ENCODE assay signal across 24 cellular contexts in genomic region chr18:79381811-79382311, GRCh38. TPM values are rescaled to one million over a fixed set of nuclear protein-coding genes. Genes with fewer than 3 reads are reported as not detected.
DNase-seq lines count a peak whose midpoint lies in the region; ATAC-seq and TF ChIP-seq lines count a peak whose summit lies in the region.
"Had no signal": no experiment of that assay in that cellular context is flagged by ENCODE, and none has a peak within 500 bp of the region (broad histone marks: within the 10 kb centered on the region; RNA-seq: fewer than 3 reads in every experiment).

No MANE protein-coding gene starts in this region.

- POLR2A ChIA-PET in activated CD8-positive, alpha-beta T cell treated with anti-CD3 and anti-CD28 coated beads, Interleukin-2, amount 10 ng/mL, durations not matched to agents 7 days and 5 days (lab: Charles Lee) = no interaction called here
- POLR2A ChIA-PET in activated CD8-positive, alpha-beta T cell treated with anti-CD3 and anti-CD28 coated beads for 36 hours (lab: Charles Lee) = interaction anchor here (0.8 kb wide), 1 partner anchor 142 kb away, joined by 3 read pairs; no protein-coding TSS in a partner anchor

- H3K36me3 ChIP-seq in NT2/D1 (ENCODE audit: insufficient read depth, insufficient read length, low read length) (peaks cover 5% of the 10 kb centered on the region), testis (ENCODE audit: low read depth, missing control alignments) (no peaks in the 10 kb centered on the region)
- H3K36me3 ChIP-seq: BE2C, HAP-1, SJCRH30 had no signal

- no peak overlapping the region for H3K27ac ChIP-seq in testis
- H3K27ac ChIP-seq: GM23248, KMS-11, SJCRH30 had no signal

- no peak for DNase-seq in activated CD8-positive, alpha-beta T cell treated with anti-CD3 and anti-CD28 coated beads, Interleukin-2, amount 10 ng/mL, durations not matched to agents 7 days and 5 days
- DNase-seq in activated CD8-positive, alpha-beta T cell treated with anti-CD3 and anti-CD28 coated beads for 36 hours = no peak
- DNase-seq in NT2/D1 (ENCODE audit: low read depth, low spot score) (no peak), mesenteric fat pad (ENCODE audit: low spot score) (peak; percentile 71), testis (peak; percentile 11), NCI-H446 treated with DMSO at 0.1 percent for 48 hours (lab: John Stamatoyannopoulos, UW) (no peak), NOMO-1 treated with dmso at 0.1 percent for 144 hours (lab: John Stamatoyannopoulos, UW; ENCODE audit: unreplicated experiment) (no peak)
- DNase-seq: 8988T; ACHN; BE2C; CD8-positive, alpha-beta memory T cell; GM23248; MM.1S; NCI-H1694 treated with DMSO at 0.1 percent for 48 hours; NCI-H2081; NCI-H2227 treated with DMSO at 0.1 percent for 48 hours; NCI-H510A; NCI-H69; SJCRH30 had no signal

- intact Hi-C loops in activated CD8-positive, alpha-beta T cell treated with anti-CD3 and anti-CD28 coated beads for 36 hours (cut with micrococcal nuclease) = no loop called here
- intact Hi-C loops in testis (cut with DNase I; ENCODE audit: low total_unique reads) = loop anchor here (5.0 kb wide), 2 partner anchors 145 to 260 kb away; no protein-coding TSS in a partner anchor

- H3K27me3 Mint-ChIP-seq in activated CD8-positive, alpha-beta T cell treated with anti-CD3 and anti-CD28 coated beads, Interleukin-2, amount 10 ng/mL, durations not matched to agents 7 days and 5 days (ENCODE audit: low read depth) = no peaks in the 10 kb centered on the region
- H3K27me3 Mint-ChIP-seq in activated CD8-positive, alpha-beta T cell treated with anti-CD3 and anti-CD28 coated beads for 36 hours = no peaks in the 10 kb centered on the region

- 80 to 85% methylated on average over 7 to 16 of the region's 16 CpGs for WGBS in testis, 2 donors

- TF ChIP-seq POLR2A in testis (IDR thresholded peaks at IDR 0.05) = no peak

- peaks cover 2% of the 10 kb centered on the region for H3K27me3 ChIP-seq in NT2/D1 (ENCODE audit: insufficient read depth, insufficient read length)
- no peaks in the 10 kb centered on the region for H3K27me3 ChIP-seq in testis
- H3K27me3 ChIP-seq: SJCRH30 had no signal

- no peak for TF ChIP-seq CTCF in activated CD8-positive, alpha-beta T cell treated with anti-CD3 and anti-CD28 coated beads for 36 hours (IDR thresholded peaks at IDR 0.05)
- no peak for TF ChIP-seq CTCF in testis (IDR thresholded peaks at IDR 0.05)

- H3K4me1 ChIP-seq in NT2/D1 (ENCODE audit: insufficient read depth, insufficient read length) = peaks cover 12% of the 10 kb centered on the region
- no peaks in the 10 kb centered on the region for H3K4me1 ChIP-seq in testis
- H3K4me1 ChIP-seq: BE2C, HAP-1 had no signal

- no peak overlapping the region for H3K4me3 Mint-ChIP-seq in activated CD8-positive, alpha-beta T cell treated with anti-CD3 and anti-CD28 coated beads, Interleukin-2, amount 10 ng/mL, durations not matched to agents 7 days and 5 days
- H3K4me3 Mint-ChIP-seq in activated CD8-positive, alpha-beta T cell treated with anti-CD3 and anti-CD28 coated beads for 36 hours = no peak overlapping the region
- H3K4me3 Mint-ChIP-seq: CD14-positive monocyte; CD8-positive, alpha-beta memory T cell had no signal

- H3K4me3 ChIP-seq in NT2/D1 (ENCODE audit: insufficient read length, low read depth) (no peak overlapping the region), testis (no peak overlapping the region)
- H3K4me3 ChIP-seq: GM23248, HAP-1, SJCRH30 had no signal

- peak overlapping the region; percentile 18 for H3K27ac Mint-ChIP-seq in activated CD8-positive, alpha-beta T cell treated with anti-CD3 and anti-CD28 coated beads, Interleukin-2, amount 10 ng/mL, durations not matched to agents 7 days and 5 days
- H3K27ac Mint-ChIP-seq in activated CD8-positive, alpha-beta T cell treated with anti-CD3 and anti-CD28 coated beads for 36 hours = no peak overlapping the region
- H3K27ac Mint-ChIP-seq: CD14-positive monocyte had no signal

- no peaks in the 10 kb centered on the region for H3K9me3 ChIP-seq in NT2/D1 (ENCODE audit: insufficient read depth, low read length)
- no peaks in the 10 kb centered on the region for H3K9me3 ChIP-seq in testis
- H3K9me3 ChIP-seq: BE2C, HAP-1, SJCRH30 had no signal

- ATAC-seq in activated CD8-positive, alpha-beta T cell treated with anti-CD3 and anti-CD28 coated beads, Interleukin-2, amount 10 ng/mL, durations not matched to agents 7 days and 5 days = no peak
- no peak for ATAC-seq in activated CD8-positive, alpha-beta T cell treated with anti-CD3 and anti-CD28 coated beads for 36 hours
- no peak for ATAC-seq in GM18907 (IDR thresholded peaks at IDR 0.05; ENCODE audit: unreplicated experiment)
- ATAC-seq: SK-N-SH treated with all-trans-retinoic acid at 6 μM for 48 hours had no signal

- H3K9ac ChIP-seq in NT2/D1 (ENCODE audit: insufficient read length, low read depth) = peak overlapping the region; percentile 1
- H3K9ac ChIP-seq: GM23248, KMS-11 had no signal

- H3K9me3 Mint-ChIP-seq in activated CD8-positive, alpha-beta T cell treated with anti-CD3 and anti-CD28 coated beads, Interleukin-2, amount 10 ng/mL, durations not matched to agents 7 days and 5 days (ENCODE audit: insufficient read depth) = no peaks in the 10 kb centered on the region
- no peaks in the 10 kb centered on the region for H3K9me3 Mint-ChIP-seq in activated CD8-positive, alpha-beta T cell treated with anti-CD3 and anti-CD28 coated beads for 36 hours
- H3K9me3 Mint-ChIP-seq: CD8-positive, alpha-beta memory T cell had no signal

- peaks cover 6% of the 10 kb centered on the region for H3K36me3 Mint-ChIP-seq in activated CD8-positive, alpha-beta T cell treated with anti-CD3 and anti-CD28 coated beads, Interleukin-2, amount 10 ng/mL, durations not matched to agents 7 days and 5 days (ENCODE audit: low read depth)
- peaks cover 2% of the 10 kb centered on the region for H3K36me3 Mint-ChIP-seq in activated CD8-positive, alpha-beta T cell treated with anti-CD3 and anti-CD28 coated beads for 36 hours (ENCODE audit: low read depth)

- CTCF ChIA-PET in activated CD8-positive, alpha-beta T cell treated with anti-CD3 and anti-CD28 coated beads, Interleukin-2, amount 10 ng/mL, durations not matched to agents 7 days and 5 days (lab: Charles Lee) = interaction anchor here (1.0 to 5.4 kb wide), 8 partner anchors 9 to 261 kb away, joined by 3 to 70 read pairs (median 8); partner anchors contain the start of gene NFATC1
- CTCF ChIA-PET in activated CD8-positive, alpha-beta T cell treated with anti-CD3 and anti-CD28 coated beads for 36 hours (lab: Charles Lee) = interaction anchor here (0.6 to 9.6 kb wide), 14 partner anchors 8 to 273 kb away, joined by 3 to 135 read pairs (median 19); no protein-coding TSS in a partner anchor

- peaks cover 9% of the 10 kb centered on the region for H3K4me1 Mint-ChIP-seq in activated CD8-positive, alpha-beta T cell treated with anti-CD3 and anti-CD28 coated beads, Interleukin-2, amount 10 ng/mL, durations not matched to agents 7 days and 5 days (ENCODE audit: low read depth)
- H3K4me1 Mint-ChIP-seq in activated CD8-positive, alpha-beta T cell treated with anti-CD3 and anti-CD28 coated beads for 36 hours (ENCODE audit: low read depth) = peaks cover 8% of the 10 kb centered on the region

RNA-seq across cellular contexts. Expression of gene NFATC1, which starts 13.9 kb away (rescaled TPM):
- 10 to 100 TPM; 26.5 to 28.1 TPM for total RNA-seq in activated CD8-positive, alpha-beta T cell treated with anti-CD3 and anti-CD28 coated beads, Interleukin-2, amount 10 ng/mL, durations not matched to agents 7 days and 5 days
- total RNA-seq in activated CD8-positive, alpha-beta T cell treated with anti-CD3 and anti-CD28 coated beads for 36 hours = 10 to 100 TPM; 97.2 to 98.3 TPM
- total RNA-seq in mesenteric fat pad (35.4 TPM), testis (10 to 100 TPM; 22.2 to 28.1 TPM)
- 27.5 TPM for polyA plus RNA-seq in testis (ENCODE audit: insufficient read depth, low read depth, low replicate concordance)

Comparison
In these comparisons a context has a peak if more than half of its experiments do, and no peak if none do; other contexts are left out.
1. DNase-seq: peak in mesenteric fat pad (single experiment) and testis (single experiment); none in activated CD8-positive, alpha-beta T cell treated with anti-CD3 and anti-CD28 coated beads, Interleukin-2, amount 10 ng/mL, durations not matched to agents 7 days and 5 days (single experiment), activated CD8-positive, alpha-beta T cell treated with anti-CD3 and anti-CD28 coated beads for 36 hours (single experiment), NT2/D1 (single experiment), NCI-H446 treated with DMSO at 0.1 percent for 48 hours (single experiment) and NOMO-1 treated with dmso at 0.1 percent for 144 hours (single experiment).